ENCODE assay signal across 8 cellular contexts in genomic region chr3:49165771-49166751, GRCh38. TPM values are rescaled to one million over a fixed set of nuclear protein-coding genes. Genes with fewer than 3 reads are reported as not detected.
DNase-seq lines count a peak whose midpoint lies in the region; ATAC-seq and TF ChIP-seq lines count a peak whose summit lies in the region.

TSS of gene CCDC71 (minus strand) at chr3:49166331. CDS start at chr3:49164208, 2,123 bp downstream.

- peak; percentile 77 for ATAC-seq in left lobe of liver
- no peak for ATAC-seq in GM21423 (IDR thresholded peaks at IDR 0.05; ENCODE audit: unreplicated experiment)

- peak within 1 kb of the TSS; percentile 69; the same call in 1 of the 2 replicates for H3K27ac ChIP-seq in HEK293 (ENCODE audit: extremely low read depth, low read depth, low read length)
- H3K27ac ChIP-seq in coronary artery: peak within 1 kb of the TSS; percentile 93 to 97

- POLR2A ChIA-PET in HEK293 (lab: Yijun Ruan, JAX): interaction anchor here (0.6 kb wide), 1 partner anchor 275 kb away, joined by 5 read pairs; no protein-coding TSS in a partner anchor

- H3K4me1 ChIP-seq in HEK293 (ENCODE audit: control insufficient read depth, insufficient read depth, low read length): no peaks in the 10 kb centered on the region

- H3K4me3 ChIP-seq in HEK293 (ENCODE audit: low read depth, low read length) (peak within 1 kb of the TSS; percentile 96), coronary artery (peak within 1 kb of the TSS; percentile 97)

- peaks cover 0 to 41% of the 10 kb centered on the region in 2 experiments; a peak in 2 of 3 replicates for H3K36me3 ChIP-seq in HEK293 (ENCODE audit: control insufficient read depth in 2 of 2, insufficient read depth in 1 of 2, low read length in 2 of 2)

- H3K9me3 ChIP-seq in HEK293 (ENCODE audit: control insufficient read depth, insufficient read depth, low read depth, low read length): no peaks in the 10 kb centered on the region

- peak; percentile 74 for DNase-seq in ELR (ENCODE audit: low read depth)
- peak; percentile 56 for DNase-seq in NCI-H2171 treated with DMSO at 0.1 percent for 48 hours (lab: John Stamatoyannopoulos, UW)
- DNase-seq in activated CD4-positive, alpha-beta T cell treated with anti-CD3 and anti-CD28 coated beads for 4 hours: peak; percentile 69 to 75
- DNase-seq in coronary artery (ENCODE audit: low spot score): no peak
- DNase-seq in left lobe of liver (ENCODE audit: low spot score): peak; percentile 72
- DNase-seq in stimulated activated CD4-positive, alpha-beta T cell treated with anti-CD3 and anti-CD28 coated beads, Interleukin-2, amount 100 ng/mL, for 24 hours: peak; percentile 79 to 82

- TF ChIP-seq CTCF in HEK293 (tag by site-specific recombination; IDR thresholded peaks at IDR 0.05): no peak
- TF ChIP-seq CTCF in coronary artery (IDR thresholded peaks at IDR 0.05): no peak

- CTCF ChIA-PET in HEK293 (lab: Yijun Ruan, JAX): no interaction called here

TF ChIP-seq in HEK293, 187 proteins besides CTCF, POLR2A, EP300 and RAD21 (continues in another document):
- TF ChIP-seq ZNF580 (tag by site-specific recombination; IDR thresholded peaks at IDR 0.05): 0 out of 2 replicates have a peak, but pooled peaks have one; percentile 23
- peak; percentile 57; the same call in 1 of the 2 replicates for TF ChIP-seq ZNF76 (tag by site-specific recombination; IDR thresholded peaks at IDR 0.05; ENCODE audit: borderline replicate concordance, low read depth)
- TF ChIP-seq EGR2 (tag by site-specific recombination; IDR thresholded peaks at IDR 0.05; ENCODE audit: low read depth): peak; percentile 42; the same call in 1 of the 2 replicates
- TF ChIP-seq ZEB2 (tag by site-specific recombination; IDR thresholded peaks at IDR 0.05): peak; percentile 36; the same call in 1 of the 2 replicates
- no peak for TF ChIP-seq ZNF560 (tag by site-specific recombination; IDR thresholded peaks at IDR 0.05; ENCODE audit: borderline replicate concordance)
- peak; percentile 85 for TF ChIP-seq BCL11B (tag by site-specific recombination; IDR thresholded peaks at IDR 0.05; ENCODE audit: low read depth)
- peak; percentile 76 for TF ChIP-seq ZBTB11 (tag by site-specific recombination; conservative IDR thresholded peaks at IDR 0.05; ENCODE audit: low read depth)
- peak; percentile 65; the same call in 1 of the 2 replicates for TF ChIP-seq ZNF449 (tag by site-specific recombination; IDR thresholded peaks at IDR 0.05)
- peak; percentile 26; the same call in 1 of the 2 replicates for TF ChIP-seq BCL11A (tag by site-specific recombination; IDR thresholded peaks at IDR 0.05; ENCODE audit: low read depth)
- 0 out of 2 replicates have a peak, but pooled peaks have one; percentile 27 for TF ChIP-seq PRDM4 (tag by site-specific recombination; IDR thresholded peaks at IDR 0.05)
- TF ChIP-seq ZBTB49 (tag by site-specific recombination; IDR thresholded peaks at IDR 0.05; ENCODE audit: low read depth): no peak
- 0 out of 2 replicates have a peak, but pooled peaks have one; percentile 19 for TF ChIP-seq ZNF24 (tag by site-specific recombination; IDR thresholded peaks at IDR 0.05)
- TF ChIP-seq ZNF501 (tag by site-specific recombination; IDR thresholded peaks at IDR 0.05): no peak
- no peak for TF ChIP-seq ZBTB8A (tag by site-specific recombination; IDR thresholded peaks at IDR 0.05)
- TF ChIP-seq ZXDB (tag by site-specific recombination; IDR thresholded peaks at IDR 0.05): peak; percentile 65; the same call in 1 of the 2 replicates
- peak; percentile 64; the same call in 1 of the 2 replicates for TF ChIP-seq SP7 (tag by site-specific recombination; IDR thresholded peaks at IDR 0.05)
- peak; percentile 31; the same call in 1 of the 2 replicates for TF ChIP-seq ELK4 (IDR thresholded peaks at IDR 0.05; ENCODE audit: borderline replicate concordance, low read depth, low read length)
- TF ChIP-seq ZNF426 (tag by site-specific recombination; IDR thresholded peaks at IDR 0.05): no peak
- no peak for TF ChIP-seq ZNF621 (tag by site-specific recombination; IDR thresholded peaks at IDR 0.05)
- peak; percentile 77 for TF ChIP-seq ZFHX2 (tag by site-specific recombination; conservative IDR thresholded peaks at IDR 0.05)

RNA-seq across cellular contexts. Expression of gene CCDC71, which starts in this region (rescaled TPM):
- total RNA-seq in left lobe of liver: 9.2 TPM
